ENCODE assay signal across 1 cellular context in genomic region chr2:224492531-224492930, GRCh38.
TF ChIP-seq lines count a peak whose summit lies in the region.

No MANE protein-coding gene starts in this region.

TF ChIP-seq in IMR-90, 13 proteins besides CTCF, POLR2A, EP300 and RAD21:
- TF ChIP-seq MXI1 (IDR thresholded peaks at IDR 0.05; ENCODE audit: borderline replicate concordance, low read depth, low read length): no peak
- no peak for TF ChIP-seq SMC3 (IDR thresholded peaks at IDR 0.05; ENCODE audit: low read depth, low read length)
- TF ChIP-seq NFE2L2 (IDR thresholded peaks at IDR 0.05; ENCODE audit: low read depth, low read length): no peak
- no peak for TF ChIP-seq FOS (IDR thresholded peaks at IDR 0.05; ENCODE audit: low read depth, low read length)
- no peak for TF ChIP-seq RFX5 (IDR thresholded peaks at IDR 0.05; ENCODE audit: low read depth, low read length)
- no peak for TF ChIP-seq CHD1 (IDR thresholded peaks at IDR 0.05; ENCODE audit: low read depth, low read length)
- no peak for TF ChIP-seq BHLHE40 (IDR thresholded peaks at IDR 0.05; ENCODE audit: low read depth, low read length)
- no peak for TF ChIP-seq CEBPB (IDR thresholded peaks at IDR 0.05; ENCODE audit: low read depth, low read length)
- TF ChIP-seq, protein P1, sequence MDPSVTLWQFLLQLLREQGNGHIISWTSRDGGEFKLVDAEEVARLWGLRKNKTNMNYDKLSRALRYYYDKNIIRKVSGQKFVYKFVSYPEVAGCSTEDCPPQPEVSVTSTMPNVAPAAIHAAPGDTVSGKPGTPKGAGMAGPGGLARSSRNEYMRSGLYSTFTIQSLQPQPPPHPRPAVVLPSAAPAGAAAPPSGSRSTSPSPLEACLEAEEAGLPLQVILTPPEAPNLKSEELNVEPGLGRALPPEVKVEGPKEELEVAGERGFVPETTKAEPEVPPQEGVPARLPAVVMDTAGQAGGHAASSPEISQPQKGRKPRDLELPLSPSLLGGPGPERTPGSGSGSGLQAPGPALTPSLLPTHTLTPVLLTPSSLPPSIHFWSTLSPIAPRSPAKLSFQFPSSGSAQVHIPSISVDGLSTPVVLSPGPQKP (IDR thresholded peaks at IDR 0.05; ENCODE audit: borderline replicate concordance, low read depth, low read length): no peak
- TF ChIP-seq, protein P2, sequence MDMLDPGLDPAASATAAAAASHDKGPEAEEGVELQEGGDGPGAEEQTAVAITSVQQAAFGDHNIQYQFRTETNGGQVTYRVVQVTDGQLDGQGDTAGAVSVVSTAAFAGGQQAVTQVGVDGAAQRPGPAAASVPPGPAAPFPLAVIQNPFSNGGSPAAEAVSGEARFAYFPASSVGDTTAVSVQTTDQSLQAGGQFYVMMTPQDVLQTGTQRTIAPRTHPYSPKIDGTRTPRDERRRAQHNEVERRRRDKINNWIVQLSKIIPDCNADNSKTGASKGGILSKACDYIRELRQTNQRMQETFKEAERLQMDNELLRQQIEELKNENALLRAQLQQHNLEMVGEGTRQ (IDR thresholded peaks at IDR 0.05; ENCODE audit: low read depth, low read length): no peak
- TF ChIP-seq MAZ (IDR thresholded peaks at IDR 0.05; ENCODE audit: borderline replicate concordance, low read depth, low read length): no peak
- no peak for TF ChIP-seq MAFK (IDR thresholded peaks at IDR 0.05; ENCODE audit: low read depth, low read length)
- TF ChIP-seq RCOR1 (IDR thresholded peaks at IDR 0.05; ENCODE audit: insufficient replicate concordance, low read length): no peak
